ENCODE assay signal across 1 cellular context in genomic region chr3:99923873-99924272, GRCh38.
TF ChIP-seq lines count a peak whose summit lies in the region.

No MANE protein-coding gene starts in this region.

TF ChIP-seq in HepG2, 621 proteins besides CTCF, POLR2A, EP300 and RAD21 (continued from another document and continues in another):
- TF ChIP-seq, protein P1, sequence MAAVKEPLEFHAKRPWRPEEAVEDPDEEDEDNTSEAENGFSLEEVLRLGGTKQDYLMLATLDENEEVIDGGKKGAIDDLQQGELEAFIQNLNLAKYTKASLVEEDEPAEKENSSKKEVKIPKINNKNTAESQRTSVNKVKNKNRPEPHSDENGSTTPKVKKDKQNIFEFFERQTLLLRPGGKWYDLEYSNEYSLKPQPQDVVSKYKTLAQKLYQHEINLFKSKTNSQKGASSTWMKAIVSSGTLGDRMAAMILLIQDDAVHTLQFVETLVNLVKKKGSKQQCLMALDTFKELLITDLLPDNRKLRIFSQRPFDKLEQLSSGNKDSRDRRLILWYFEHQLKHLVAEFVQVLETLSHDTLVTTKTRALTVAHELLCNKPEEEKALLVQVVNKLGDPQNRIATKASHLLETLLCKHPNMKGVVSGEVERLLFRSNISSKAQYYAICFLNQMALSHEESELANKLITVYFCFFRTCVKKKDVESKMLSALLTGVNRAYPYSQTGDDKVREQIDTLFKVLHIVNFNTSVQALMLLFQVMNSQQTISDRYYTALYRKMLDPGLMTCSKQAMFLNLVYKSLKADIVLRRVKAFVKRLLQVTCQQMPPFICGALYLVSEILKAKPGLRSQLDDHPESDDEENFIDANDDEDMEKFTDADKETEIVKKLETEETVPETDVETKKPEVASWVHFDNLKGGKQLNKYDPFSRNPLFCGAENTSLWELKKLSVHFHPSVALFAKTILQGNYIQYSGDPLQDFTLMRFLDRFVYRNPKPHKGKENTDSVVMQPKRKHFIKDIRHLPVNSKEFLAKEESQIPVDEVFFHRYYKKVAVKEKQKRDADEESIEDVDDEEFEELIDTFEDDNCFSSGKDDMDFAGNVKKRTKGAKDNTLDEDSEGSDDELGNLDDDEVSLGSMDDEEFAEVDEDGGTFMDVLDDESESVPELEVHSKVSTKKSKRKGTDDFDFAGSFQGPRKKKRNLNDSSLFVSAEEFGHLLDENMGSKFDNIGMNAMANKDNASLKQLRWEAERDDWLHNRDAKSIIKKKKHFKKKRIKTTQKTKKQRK (IDR thresholded peaks at IDR 0.05; ENCODE audit: low read length): no peak
- peak; percentile 82 for TF ChIP-seq GFI1 (CRISPR knock-in tag; IDR thresholded peaks at IDR 0.05; ENCODE audit: borderline replicate concordance)
- TF ChIP-seq, protein P2, sequence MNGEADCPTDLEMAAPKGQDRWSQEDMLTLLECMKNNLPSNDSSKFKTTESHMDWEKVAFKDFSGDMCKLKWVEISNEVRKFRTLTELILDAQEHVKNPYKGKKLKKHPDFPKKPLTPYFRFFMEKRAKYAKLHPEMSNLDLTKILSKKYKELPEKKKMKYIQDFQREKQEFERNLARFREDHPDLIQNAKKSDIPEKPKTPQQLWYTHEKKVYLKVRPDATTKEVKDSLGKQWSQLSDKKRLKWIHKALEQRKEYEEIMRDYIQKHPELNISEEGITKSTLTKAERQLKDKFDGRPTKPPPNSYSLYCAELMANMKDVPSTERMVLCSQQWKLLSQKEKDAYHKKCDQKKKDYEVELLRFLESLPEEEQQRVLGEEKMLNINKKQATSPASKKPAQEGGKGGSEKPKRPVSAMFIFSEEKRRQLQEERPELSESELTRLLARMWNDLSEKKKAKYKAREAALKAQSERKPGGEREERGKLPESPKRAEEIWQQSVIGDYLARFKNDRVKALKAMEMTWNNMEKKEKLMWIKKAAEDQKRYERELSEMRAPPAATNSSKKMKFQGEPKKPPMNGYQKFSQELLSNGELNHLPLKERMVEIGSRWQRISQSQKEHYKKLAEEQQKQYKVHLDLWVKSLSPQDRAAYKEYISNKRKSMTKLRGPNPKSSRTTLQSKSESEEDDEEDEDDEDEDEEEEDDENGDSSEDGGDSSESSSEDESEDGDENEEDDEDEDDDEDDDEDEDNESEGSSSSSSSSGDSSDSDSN (CRISPR knock-in tag; IDR thresholded peaks at IDR 0.05): no peak
- no peak for TF ChIP-seq CSRNP1 (CRISPR knock-in tag; IDR thresholded peaks at IDR 0.05)
- no peak for TF ChIP-seq ZNF20 (CRISPR knock-in tag; IDR thresholded peaks at IDR 0.05)
- no peak for TF ChIP-seq HIC2 (CRISPR knock-in tag; IDR thresholded peaks at IDR 0.05; ENCODE audit: low read depth)
- TF ChIP-seq, protein P3, sequence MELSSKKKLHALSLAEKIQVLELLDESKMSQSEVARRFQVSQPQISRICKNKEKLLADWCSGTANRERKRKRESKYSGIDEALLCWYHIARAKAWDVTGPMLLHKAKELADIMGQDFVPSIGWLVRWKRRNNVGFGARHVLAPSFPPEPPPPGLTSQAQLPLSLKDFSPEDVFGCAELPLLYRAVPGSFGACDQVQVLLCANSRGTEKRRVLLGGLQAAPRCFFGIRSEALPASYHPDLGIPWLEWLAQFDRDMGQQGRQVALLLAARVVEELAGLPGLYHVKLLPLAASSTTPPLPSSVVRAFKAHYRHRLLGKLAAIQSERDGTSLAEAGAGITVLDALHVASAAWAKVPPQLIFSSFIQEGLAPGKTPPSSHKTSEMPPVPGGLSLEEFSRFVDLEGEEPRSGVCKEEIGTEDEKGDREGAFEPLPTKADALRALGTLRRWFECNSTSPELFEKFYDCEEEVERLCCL (CRISPR knock-in tag; IDR thresholded peaks at IDR 0.05; ENCODE audit: borderline replicate concordance): no peak
- TF ChIP-seq TBX3 (IDR thresholded peaks at IDR 0.05; ENCODE audit: borderline replicate concordance): no peak
- TF ChIP-seq, protein P4, sequence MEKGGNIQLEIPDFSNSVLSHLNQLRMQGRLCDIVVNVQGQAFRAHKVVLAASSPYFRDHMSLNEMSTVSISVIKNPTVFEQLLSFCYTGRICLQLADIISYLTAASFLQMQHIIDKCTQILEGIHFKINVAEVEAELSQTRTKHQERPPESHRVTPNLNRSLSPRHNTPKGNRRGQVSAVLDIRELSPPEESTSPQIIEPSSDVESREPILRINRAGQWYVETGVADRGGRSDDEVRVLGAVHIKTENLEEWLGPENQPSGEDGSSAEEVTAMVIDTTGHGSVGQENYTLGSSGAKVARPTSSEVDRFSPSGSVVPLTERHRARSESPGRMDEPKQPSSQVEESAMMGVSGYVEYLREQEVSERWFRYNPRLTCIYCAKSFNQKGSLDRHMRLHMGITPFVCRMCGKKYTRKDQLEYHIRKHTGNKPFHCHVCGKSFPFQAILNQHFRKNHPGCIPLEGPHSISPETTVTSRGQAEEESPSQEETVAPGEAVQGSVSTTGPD (CRISPR knock-in tag; IDR thresholded peaks at IDR 0.05): no peak
- TF ChIP-seq TEAD2 (CRISPR knock-in tag; IDR thresholded peaks at IDR 0.05): no peak
- TF ChIP-seq, protein P5, sequence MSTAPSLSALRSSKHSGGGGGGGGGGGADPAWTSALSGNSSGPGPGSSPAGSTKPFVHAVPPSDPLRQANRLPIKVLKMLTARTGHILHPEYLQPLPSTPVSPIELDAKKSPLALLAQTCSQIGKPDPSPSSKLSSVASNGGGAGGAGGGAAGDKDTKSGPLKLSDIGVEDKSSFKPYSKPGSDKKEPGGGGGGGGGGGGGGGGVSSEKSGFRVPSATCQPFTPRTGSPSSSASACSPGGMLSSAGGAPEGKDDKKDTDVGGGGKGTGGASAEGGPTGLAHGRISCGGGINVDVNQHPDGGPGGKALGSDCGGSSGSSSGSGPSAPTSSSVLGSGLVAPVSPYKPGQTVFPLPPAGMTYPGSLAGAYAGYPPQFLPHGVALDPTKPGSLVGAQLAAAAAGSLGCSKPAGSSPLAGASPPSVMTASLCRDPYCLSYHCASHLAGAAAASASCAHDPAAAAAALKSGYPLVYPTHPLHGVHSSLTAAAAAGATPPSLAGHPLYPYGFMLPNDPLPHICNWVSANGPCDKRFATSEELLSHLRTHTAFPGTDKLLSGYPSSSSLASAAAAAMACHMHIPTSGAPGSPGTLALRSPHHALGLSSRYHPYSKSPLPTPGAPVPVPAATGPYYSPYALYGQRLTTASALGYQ (CRISPR knock-in tag; IDR thresholded peaks at IDR 0.05): 0 out of 2 replicates have a peak, but pooled peaks have one; percentile 37
- TF ChIP-seq HOXA5 (CRISPR knock-in tag; IDR thresholded peaks at IDR 0.05): no peak
- no peak for TF ChIP-seq SUZ12 (IDR thresholded peaks at IDR 0.05; ENCODE audit: low read depth, low read length)
- TF ChIP-seq U2AF2 (IDR thresholded peaks at IDR 0.05; ENCODE audit: low read depth, low read length): no peak
- no peak for TF ChIP-seq ZSCAN20 (CRISPR knock-in tag; IDR thresholded peaks at IDR 0.05; ENCODE audit: borderline replicate concordance)
- no peak for TF ChIP-seq HNRNPH1 (optimal IDR thresholded peaks at IDR 0.05; ENCODE audit: low read depth, low read length)
- TF ChIP-seq, protein P6, sequence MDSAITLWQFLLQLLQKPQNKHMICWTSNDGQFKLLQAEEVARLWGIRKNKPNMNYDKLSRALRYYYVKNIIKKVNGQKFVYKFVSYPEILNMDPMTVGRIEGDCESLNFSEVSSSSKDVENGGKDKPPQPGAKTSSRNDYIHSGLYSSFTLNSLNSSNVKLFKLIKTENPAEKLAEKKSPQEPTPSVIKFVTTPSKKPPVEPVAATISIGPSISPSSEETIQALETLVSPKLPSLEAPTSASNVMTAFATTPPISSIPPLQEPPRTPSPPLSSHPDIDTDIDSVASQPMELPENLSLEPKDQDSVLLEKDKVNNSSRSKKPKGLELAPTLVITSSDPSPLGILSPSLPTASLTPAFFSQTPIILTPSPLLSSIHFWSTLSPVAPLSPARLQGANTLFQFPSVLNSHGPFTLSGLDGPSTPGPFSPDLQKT (CRISPR knock-in tag; IDR thresholded peaks at IDR 0.05; ENCODE audit: borderline replicate concordance): no peak
- no peak for TF ChIP-seq SPEN (CRISPR knock-in tag; IDR thresholded peaks at IDR 0.05; ENCODE audit: low read depth)
- TF ChIP-seq ZNF597 (CRISPR knock-in tag; IDR thresholded peaks at IDR 0.05): no peak
- no peak for TF ChIP-seq ZNF558 (CRISPR knock-in tag; IDR thresholded peaks at IDR 0.05; ENCODE audit: borderline replicate concordance)
- TF ChIP-seq NCOA2 (CRISPR knock-in tag; IDR thresholded peaks at IDR 0.05): peak; percentile 59; the same call in 1 of the 2 replicates
- no peak for TF ChIP-seq NFKB2 (CRISPR knock-in tag; IDR thresholded peaks at IDR 0.05; ENCODE audit: borderline replicate concordance)
- TF ChIP-seq ZFAT (CRISPR knock-in tag; conservative IDR thresholded peaks at IDR 0.05): no peak
- TF ChIP-seq ETS1 (CRISPR knock-in tag; IDR thresholded peaks at IDR 0.05): no peak
- peak; percentile 10; the same call in 1 of the 2 replicates for TF ChIP-seq SALL1 (CRISPR knock-in tag; IDR thresholded peaks at IDR 0.05)
- no peak for TF ChIP-seq NRL (CRISPR knock-in tag; IDR thresholded peaks at IDR 0.05; ENCODE audit: borderline replicate concordance)
- TF ChIP-seq ZSCAN22 (CRISPR knock-in tag; IDR thresholded peaks at IDR 0.05): no peak
- no peak for TF ChIP-seq ZBTB38 (CRISPR knock-in tag; IDR thresholded peaks at IDR 0.05)
- TF ChIP-seq ETV6 (CRISPR knock-in tag; conservative IDR thresholded peaks at IDR 0.05): no peak
- TF ChIP-seq MZF1 (CRISPR knock-in tag; IDR thresholded peaks at IDR 0.05; ENCODE audit: borderline replicate concordance): no peak
- TF ChIP-seq ISL2 (CRISPR knock-in tag; IDR thresholded peaks at IDR 0.05): peak; percentile 88
- no peak for TF ChIP-seq ZNF619 (CRISPR knock-in tag; IDR thresholded peaks at IDR 0.05)
- no peak for TF ChIP-seq RBAK (CRISPR knock-in tag; IDR thresholded peaks at IDR 0.05)
- no peak for TF ChIP-seq SMC3 (IDR thresholded peaks at IDR 0.05; ENCODE audit: low read length)
- TF ChIP-seq MAFK (conservative IDR thresholded peaks at IDR 0.05 in 1 of 2, IDR thresholded peaks at IDR 0.05 in 1 of 2; ENCODE audit: low read length in 2 of 2): no peak
- TF ChIP-seq ZNF205 (CRISPR knock-in tag; IDR thresholded peaks at IDR 0.05): no peak
- peak; percentile 69 for TF ChIP-seq PAXIP1 (CRISPR knock-in tag; conservative IDR thresholded peaks at IDR 0.05)
- TF ChIP-seq ZSCAN9 (CRISPR knock-in tag; IDR thresholded peaks at IDR 0.05; ENCODE audit: borderline replicate concordance): 0 out of 2 replicates have a peak, but pooled peaks have one; percentile 19
- peak; percentile 50 for TF ChIP-seq ZMYM4 (CRISPR knock-in tag; IDR thresholded peaks at IDR 0.05)
- no peak for TF ChIP-seq FOXA1 (IDR thresholded peaks at IDR 0.05)
- TF ChIP-seq FOXA1 (CRISPR knock-in tag; IDR thresholded peaks at IDR 0.05): peak; percentile 70
